13 cellular contexts compared by ENCODE assay signal in genomic region chr10:70849582-70850016, GRCh38. TPM values are rescaled to one million over a fixed set of nuclear protein-coding genes. Genes with fewer than 3 reads are reported as not detected.
DNase-seq lines count a peak whose midpoint lies in the region; ATAC-seq and TF ChIP-seq lines count a peak whose summit lies in the region.
"Had no signal": no experiment of that assay in that cellular context is flagged by ENCODE, and none has a peak within 500 bp of the region (broad histone marks: within the 10 kb centered on the region; RNA-seq: fewer than 3 reads in every experiment).

No MANE protein-coding gene starts in this region.

- TF ChIP-seq CTCF in fibroblast of lung (conservative IDR thresholded peaks at IDR 0.05 in 1 of 2, IDR thresholded peaks at IDR 0.05 in 1 of 2; ENCODE audit: low read depth in 1 of 2, low read length in 2 of 2): no peak
- TF ChIP-seq CTCF in GM10266 (IDR thresholded peaks at IDR 0.05; ENCODE audit: control insufficient read depth, insufficient read depth, low read depth, missing control alignments): no peak

- no peaks in the 10 kb centered on the region for H3K27me3 ChIP-seq in SJCRH30
- H3K27me3 ChIP-seq in fibroblast of lung (ENCODE audit: control insufficient read depth, insufficient read depth, low read length): no peaks in the 10 kb centered on the region
- H3K27me3 ChIP-seq: adrenal gland had no signal

- no peak for ATAC-seq in GM18511 (IDR thresholded peaks at IDR 0.05; ENCODE audit: unreplicated experiment)
- ATAC-seq: left cardiac atrium; stimulated activated effector memory CD8-positive, alpha-beta T cell treated with anti-CD3 and anti-CD28 coated beads, Interleukin-12 subunit alpha, Interleukin-12 subunit beta, amount 100 ng/mL, for 72 hours had no signal

- no peaks in the 10 kb centered on the region for H3K9me3 ChIP-seq in SJCRH30 (replicated peaks)
- no peaks in the 10 kb centered on the region for H3K9me3 ChIP-seq in fibroblast of lung (ENCODE audit: control insufficient read depth, insufficient read depth, low read depth, low read length)
- H3K9me3 ChIP-seq: adrenal gland had no signal

- no peaks in the 10 kb centered on the region for H3K79me2 ChIP-seq in fibroblast of lung (ENCODE audit: control insufficient read depth, insufficient read depth, low read length)

- peaks cover 4% of the 10 kb centered on the region for H3K36me3 ChIP-seq in SJCRH30
- H3K36me3 ChIP-seq in fibroblast of lung (ENCODE audit: control insufficient read depth, insufficient read depth, low read length): no peaks in the 10 kb centered on the region

- peaks cover 18% of the 10 kb centered on the region for H3K4me1 ChIP-seq in SJCRH30
- peaks cover 5% of the 10 kb centered on the region for H3K4me1 ChIP-seq in fibroblast of lung (ENCODE audit: control insufficient read depth, extremely low read depth, insufficient read depth, low read length)

- peak overlapping the region; percentile 4 for H3K4me2 ChIP-seq in fibroblast of lung (ENCODE audit: extremely low read depth, insufficient read depth, low read length)

- H4K20me1 ChIP-seq in fibroblast of lung (ENCODE audit: control insufficient read depth, extremely low read depth, insufficient read depth, low read length): no peaks in the 10 kb centered on the region

- no peak overlapping the region for H2AFZ ChIP-seq in fibroblast of lung (ENCODE audit: low read length)

- DNase-seq in HCEC 1CT (peak; percentile 78), SJCRH30 (peak; percentile 8 to 30), fibroblast of lung (ENCODE audit: low read depth in 2 of 2) (peak; percentile 80 to 96), renal cortical epithelial cell (ENCODE audit: low read depth) (peak; percentile 69), GM10266 (ENCODE audit: extremely low spot score) (no peak), 8988T (no peak)
- DNase-seq: activated CD8-positive, alpha-beta memory T cell treated with anti-CD3 and anti-CD28 coated beads for 24 hours; adrenal gland; DMS79; left cardiac atrium; NCI-H1694 had no signal

- H3K27ac ChIP-seq in SJCRH30 (no peak overlapping the region), fibroblast of lung (ENCODE audit: insufficient read depth, low read length) (no peak overlapping the region)
- H3K27ac ChIP-seq: adrenal gland had no signal

- H3K9ac ChIP-seq in fibroblast of lung (ENCODE audit: insufficient read depth, low read length): no peak overlapping the region

- H3K4me3 ChIP-seq in SJCRH30: no peak overlapping the region
- H3K4me3 ChIP-seq in fibroblast of lung (replicated peaks in 1 of 4; ENCODE audit: control extremely low read depth in 1 of 4, insufficient read depth in 1 of 4, low read depth in 3 of 4, low read length in 4 of 4): no peak overlapping the region
- H3K4me3 ChIP-seq: adrenal gland had no signal

RNA-seq across cellular contexts. Expression of gene SGPL1, which starts 33.9 kb away (rescaled TPM):
- 37.9 and 41.4 TPM in 2 replicates for total RNA-seq in SJCRH30 (2014; rRNA removed; shearing (Covaris generic))
- total RNA-seq in fibroblast of lung: 39.3 and 40.3 TPM in 2 replicates
- 16.1 and 21.2 TPM in 2 replicates for polyA plus RNA-seq in fibroblast of lung
- polyA plus RNA-seq in fibroblast of lung (2012): 12.4 and 15.3 TPM in 2 replicates
- 21.4 and 28.5 TPM in 2 replicates for polyA minus RNA-seq in fibroblast of lung (ENCODE audit: low replicate concordance)
- total RNA-seq in renal cortical epithelial cell: 74.7 and 90.7 TPM in 2 replicates

RNA-seq across cellular contexts. Expression of gene PCBD1, which starts 38.8 kb away (rescaled TPM):
- total RNA-seq in SJCRH30 (2014; rRNA removed; shearing (Covaris generic)): 25.5 TPM in 2 replicates
- total RNA-seq in fibroblast of lung (35.2 and 46.6 TPM in 2 replicates), renal cortical epithelial cell (59.2 and 77.8 TPM in 2 replicates)
- 31.2 and 43.5 TPM in 2 replicates for polyA plus RNA-seq in fibroblast of lung
- polyA plus RNA-seq in fibroblast of lung (2012): 34.1 and 50.7 TPM in 2 replicates
- polyA minus RNA-seq in fibroblast of lung (ENCODE audit: low replicate concordance): 21.9 and 48.9 TPM in 2 replicates

Comparison
In these comparisons a context has a peak if more than half of its experiments do, and no peak if none do; other contexts are left out.
1. DNase-seq: peak in HCEC 1CT (single experiment), SJCRH30 (2 of 2), fibroblast of lung (2 of 2) and renal cortical epithelial cell (single experiment); none in GM10266 (single experiment) and 8988T (single experiment).